Comparison of ENCODE assay signal across 2 cellular contexts in the genomic region with DNA sequence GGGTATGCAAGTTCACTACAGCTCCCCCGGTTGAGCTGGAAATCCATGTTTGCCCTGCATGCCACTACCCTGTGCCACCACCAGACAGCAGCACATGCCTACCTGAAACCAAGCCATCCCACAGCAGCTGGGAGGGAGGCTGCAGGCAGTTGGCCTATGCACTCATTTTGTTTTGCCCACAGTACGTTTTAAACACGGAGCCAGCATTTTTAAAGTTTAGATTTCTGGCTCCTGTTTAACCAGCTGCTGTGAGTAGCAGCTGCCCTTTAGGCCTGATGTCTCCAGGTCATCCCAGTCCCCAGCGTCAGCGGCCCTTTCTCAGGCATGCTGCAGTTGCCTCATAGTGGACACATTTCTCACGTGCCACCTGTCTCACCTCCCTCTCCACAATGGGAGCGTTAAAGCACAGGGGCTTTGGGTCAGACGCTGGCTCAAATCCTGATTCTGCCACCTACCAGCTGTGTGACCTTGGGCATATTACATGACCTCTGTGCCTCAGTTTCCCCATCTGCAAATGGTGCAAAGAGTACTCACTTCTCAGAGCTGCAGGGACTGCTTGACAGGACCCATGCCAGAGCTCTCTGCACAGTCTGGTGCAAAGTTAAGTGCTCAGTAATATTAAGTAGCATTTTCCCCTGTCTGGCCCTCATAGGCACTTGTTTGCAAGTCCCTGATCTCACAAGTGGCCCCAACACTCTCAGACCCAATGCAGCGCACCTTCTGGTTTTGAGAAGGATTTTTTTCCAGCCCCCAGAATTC.
A peak's percentile ranks its signal among the peaks of the same experiment; 100 is the strongest.
TF ChIP-seq lines count a peak whose summit lies in the region.

No MANE protein-coding gene starts in this region.

TF ChIP-seq in WTC11, 78 proteins besides CTCF, POLR2A, EP300 and RAD21 (continued from another document):
- TF ChIP-seq NR3C1 (CRISPR knock-in tag; conservative IDR thresholded peaks at IDR 0.05; ENCODE audit: low read depth) (no peak), ZNF416 (CRISPR knock-in tag; IDR thresholded peaks at IDR 0.05) (no peak)
- TF ChIP-seq, protein P1, sequence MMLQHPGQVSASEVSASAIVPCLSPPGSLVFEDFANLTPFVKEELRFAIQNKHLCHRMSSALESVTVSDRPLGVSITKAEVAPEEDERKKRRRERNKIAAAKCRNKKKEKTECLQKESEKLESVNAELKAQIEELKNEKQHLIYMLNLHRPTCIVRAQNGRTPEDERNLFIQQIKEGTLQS (CRISPR knock-in tag; conservative IDR thresholded peaks at IDR 0.05), result 0 out of 2 replicates have a peak, but pooled peaks have one; percentile 14
TF ChIP-seq in WTC11: peak in this region for 3.

TF ChIP-seq in HepG2, 621 proteins besides CTCF, POLR2A, EP300 and RAD21 (continued from another document and continues in another):
- TF ChIP-seq, protein P2, sequence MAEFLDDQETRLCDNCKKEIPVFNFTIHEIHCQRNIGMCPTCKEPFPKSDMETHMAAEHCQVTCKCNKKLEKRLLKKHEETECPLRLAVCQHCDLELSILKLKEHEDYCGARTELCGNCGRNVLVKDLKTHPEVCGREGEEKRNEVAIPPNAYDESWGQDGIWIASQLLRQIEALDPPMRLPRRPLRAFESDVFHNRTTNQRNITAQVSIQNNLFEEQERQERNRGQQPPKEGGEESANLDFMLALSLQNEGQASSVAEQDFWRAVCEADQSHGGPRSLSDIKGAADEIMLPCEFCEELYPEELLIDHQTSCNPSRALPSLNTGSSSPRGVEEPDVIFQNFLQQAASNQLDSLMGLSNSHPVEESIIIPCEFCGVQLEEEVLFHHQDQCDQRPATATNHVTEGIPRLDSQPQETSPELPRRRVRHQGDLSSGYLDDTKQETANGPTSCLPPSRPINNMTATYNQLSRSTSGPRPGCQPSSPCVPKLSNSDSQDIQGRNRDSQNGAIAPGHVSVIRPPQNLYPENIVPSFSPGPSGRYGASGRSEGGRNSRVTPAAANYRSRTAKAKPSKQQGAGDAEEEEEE (CRISPR knock-in tag; IDR thresholded peaks at IDR 0.05; ENCODE audit: borderline replicate concordance), result no peak
- no peak for TF ChIP-seq CHD4 (IDR thresholded peaks at IDR 0.05; ENCODE audit: borderline replicate concordance, low read length)
- peak; percentile 63 for TF ChIP-seq FOSL2 (CRISPR knock-in tag; IDR thresholded peaks at IDR 0.05)
- TF ChIP-seq, protein P3, sequence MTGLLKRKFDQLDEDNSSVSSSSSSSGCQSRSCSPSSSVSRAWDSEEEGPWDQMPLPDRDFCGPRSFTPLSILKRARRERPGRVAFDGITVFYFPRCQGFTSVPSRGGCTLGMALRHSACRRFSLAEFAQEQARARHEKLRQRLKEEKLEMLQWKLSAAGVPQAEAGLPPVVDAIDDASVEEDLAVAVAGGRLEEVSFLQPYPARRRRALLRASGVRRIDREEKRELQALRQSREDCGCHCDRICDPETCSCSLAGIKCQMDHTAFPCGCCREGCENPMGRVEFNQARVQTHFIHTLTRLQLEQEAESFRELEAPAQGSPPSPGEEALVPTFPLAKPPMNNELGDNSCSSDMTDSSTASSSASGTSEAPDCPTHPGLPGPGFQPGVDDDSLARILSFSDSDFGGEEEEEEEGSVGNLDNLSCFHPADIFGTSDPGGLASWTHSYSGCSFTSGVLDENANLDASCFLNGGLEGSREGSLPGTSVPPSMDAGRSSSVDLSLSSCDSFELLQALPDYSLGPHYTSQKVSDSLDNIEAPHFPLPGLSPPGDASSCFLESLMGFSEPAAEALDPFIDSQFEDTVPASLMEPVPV (CRISPR knock-in tag; IDR thresholded peaks at IDR 0.05), result no peak
- TF ChIP-seq, protein P4, sequence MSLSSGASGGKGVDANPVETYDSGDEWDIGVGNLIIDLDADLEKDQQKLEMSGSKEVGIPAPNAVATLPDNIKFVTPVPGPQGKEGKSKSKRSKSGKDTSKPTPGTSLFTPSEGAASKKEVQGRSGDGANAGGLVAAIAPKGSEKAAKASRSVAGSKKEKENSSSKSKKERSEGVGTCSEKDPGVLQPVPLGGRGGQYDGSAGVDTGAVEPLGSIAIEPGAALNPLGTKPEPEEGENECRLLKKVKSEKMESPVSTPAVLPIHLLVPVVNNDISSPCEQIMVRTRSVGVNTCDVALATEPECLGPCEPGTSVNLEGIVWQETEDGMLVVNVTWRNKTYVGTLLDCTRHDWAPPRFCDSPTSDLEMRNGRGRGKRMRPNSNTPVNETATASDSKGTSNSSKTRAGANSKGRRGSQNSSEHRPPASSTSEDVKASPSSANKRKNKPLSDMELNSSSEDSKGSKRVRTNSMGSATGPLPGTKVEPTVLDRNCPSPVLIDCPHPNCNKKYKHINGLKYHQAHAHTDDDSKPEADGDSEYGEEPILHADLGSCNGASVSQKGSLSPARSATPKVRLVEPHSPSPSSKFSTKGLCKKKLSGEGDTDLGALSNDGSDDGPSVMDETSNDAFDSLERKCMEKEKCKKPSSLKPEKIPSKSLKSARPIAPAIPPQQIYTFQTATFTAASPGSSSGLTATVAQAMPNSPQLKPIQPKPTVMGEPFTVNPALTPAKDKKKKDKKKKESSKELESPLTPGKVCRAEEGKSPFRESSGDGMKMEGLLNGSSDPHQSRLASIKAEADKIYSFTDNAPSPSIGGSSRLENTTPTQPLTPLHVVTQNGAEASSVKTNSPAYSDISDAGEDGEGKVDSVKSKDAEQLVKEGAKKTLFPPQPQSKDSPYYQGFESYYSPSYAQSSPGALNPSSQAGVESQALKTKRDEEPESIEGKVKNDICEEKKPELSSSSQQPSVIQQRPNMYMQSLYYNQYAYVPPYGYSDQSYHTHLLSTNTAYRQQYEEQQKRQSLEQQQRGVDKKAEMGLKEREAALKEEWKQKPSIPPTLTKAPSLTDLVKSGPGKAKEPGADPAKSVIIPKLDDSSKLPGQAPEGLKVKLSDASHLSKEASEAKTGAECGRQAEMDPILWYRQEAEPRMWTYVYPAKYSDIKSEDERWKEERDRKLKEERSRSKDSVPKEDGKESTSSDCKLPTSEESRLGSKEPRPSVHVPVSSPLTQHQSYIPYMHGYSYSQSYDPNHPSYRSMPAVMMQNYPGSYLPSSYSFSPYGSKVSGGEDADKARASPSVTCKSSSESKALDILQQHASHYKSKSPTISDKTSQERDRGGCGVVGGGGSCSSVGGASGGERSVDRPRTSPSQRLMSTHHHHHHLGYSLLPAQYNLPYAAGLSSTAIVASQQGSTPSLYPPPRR (CRISPR knock-in tag; IDR thresholded peaks at IDR 0.05; ENCODE audit: borderline replicate concordance), result peak; percentile 13; the same call in 1 of the 2 replicates
- TF ChIP-seq, protein P5, sequence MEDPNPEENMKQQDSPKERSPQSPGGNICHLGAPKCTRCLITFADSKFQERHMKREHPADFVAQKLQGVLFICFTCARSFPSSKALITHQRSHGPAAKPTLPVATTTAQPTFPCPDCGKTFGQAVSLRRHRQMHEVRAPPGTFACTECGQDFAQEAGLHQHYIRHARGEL (CRISPR knock-in tag; IDR thresholded peaks at IDR 0.05), result peak; percentile 13; the same call in 1 of the 2 replicates
- TF ChIP-seq TEAD2 (CRISPR knock-in tag; IDR thresholded peaks at IDR 0.05), result no peak
- peak; percentile 93 for TF ChIP-seq ZNF501 (CRISPR knock-in tag; IDR thresholded peaks at IDR 0.05)
- TF ChIP-seq, protein P6, sequence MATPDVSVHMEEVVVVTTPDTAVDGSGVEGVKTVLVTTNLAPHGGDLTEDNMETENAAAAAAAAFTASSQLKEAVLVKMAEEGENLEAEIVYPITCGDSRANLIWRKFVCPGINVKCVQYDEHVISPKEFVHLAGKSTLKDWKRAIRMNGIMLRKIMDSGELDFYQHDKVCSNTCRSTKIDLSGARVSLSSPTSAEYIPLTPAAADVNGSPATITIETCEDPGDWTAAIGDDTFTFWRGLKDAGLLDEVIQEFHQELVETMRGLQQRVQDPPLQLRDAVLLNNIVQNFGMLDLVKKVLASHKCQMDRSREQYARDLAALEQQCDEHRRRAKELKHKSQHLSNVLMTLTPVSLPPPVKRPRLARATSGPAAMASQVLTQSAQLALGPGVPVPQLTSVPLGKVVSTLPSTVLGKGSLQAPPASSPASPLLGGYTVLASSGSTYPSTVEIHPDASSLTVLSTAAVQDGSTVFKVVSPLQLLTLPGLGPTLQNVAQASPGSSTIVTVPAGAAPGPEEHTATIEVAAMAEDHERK (CRISPR knock-in tag; IDR thresholded peaks at IDR 0.05; ENCODE audit: low read depth), result no peak
- no peak for TF ChIP-seq SIX1 (CRISPR knock-in tag; IDR thresholded peaks at IDR 0.05; ENCODE audit: borderline replicate concordance)
- TF ChIP-seq, protein P7, sequence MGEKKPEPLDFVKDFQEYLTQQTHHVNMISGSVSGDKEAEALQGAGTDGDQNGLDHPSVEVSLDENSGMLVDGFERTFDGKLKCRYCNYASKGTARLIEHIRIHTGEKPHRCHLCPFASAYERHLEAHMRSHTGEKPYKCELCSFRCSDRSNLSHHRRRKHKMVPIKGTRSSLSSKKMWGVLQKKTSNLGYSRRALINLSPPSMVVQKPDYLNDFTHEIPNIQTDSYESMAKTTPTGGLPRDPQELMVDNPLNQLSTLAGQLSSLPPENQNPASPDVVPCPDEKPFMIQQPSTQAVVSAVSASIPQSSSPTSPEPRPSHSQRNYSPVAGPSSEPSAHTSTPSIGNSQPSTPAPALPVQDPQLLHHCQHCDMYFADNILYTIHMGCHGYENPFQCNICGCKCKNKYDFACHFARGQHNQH (CRISPR knock-in tag; IDR thresholded peaks at IDR 0.05), result no peak
- TF ChIP-seq MAFK (conservative IDR thresholded peaks at IDR 0.05 in 1 of 2, IDR thresholded peaks at IDR 0.05 in 1 of 2; ENCODE audit: low read length in 2 of 2), result peak in 1 of 2 experiments; percentile 33; a peak in 1 of 4 replicates
- TF ChIP-seq SRY (CRISPR knock-in tag; IDR thresholded peaks at IDR 0.05), result no peak; the same call in 1 of the 2 replicates
- TF ChIP-seq ZNF569 (CRISPR knock-in tag; IDR thresholded peaks at IDR 0.05; ENCODE audit: borderline replicate concordance), result no peak
- no peak for TF ChIP-seq ZNF225 (CRISPR knock-in tag; IDR thresholded peaks at IDR 0.05)
- TF ChIP-seq ELF1 (CRISPR knock-in tag; IDR thresholded peaks at IDR 0.05), result no peak
- no peak for TF ChIP-seq FIP1L1 (IDR thresholded peaks at IDR 0.05; ENCODE audit: borderline replicate concordance, insufficient read depth, low read depth, low read length)
- TF ChIP-seq, protein P8, sequence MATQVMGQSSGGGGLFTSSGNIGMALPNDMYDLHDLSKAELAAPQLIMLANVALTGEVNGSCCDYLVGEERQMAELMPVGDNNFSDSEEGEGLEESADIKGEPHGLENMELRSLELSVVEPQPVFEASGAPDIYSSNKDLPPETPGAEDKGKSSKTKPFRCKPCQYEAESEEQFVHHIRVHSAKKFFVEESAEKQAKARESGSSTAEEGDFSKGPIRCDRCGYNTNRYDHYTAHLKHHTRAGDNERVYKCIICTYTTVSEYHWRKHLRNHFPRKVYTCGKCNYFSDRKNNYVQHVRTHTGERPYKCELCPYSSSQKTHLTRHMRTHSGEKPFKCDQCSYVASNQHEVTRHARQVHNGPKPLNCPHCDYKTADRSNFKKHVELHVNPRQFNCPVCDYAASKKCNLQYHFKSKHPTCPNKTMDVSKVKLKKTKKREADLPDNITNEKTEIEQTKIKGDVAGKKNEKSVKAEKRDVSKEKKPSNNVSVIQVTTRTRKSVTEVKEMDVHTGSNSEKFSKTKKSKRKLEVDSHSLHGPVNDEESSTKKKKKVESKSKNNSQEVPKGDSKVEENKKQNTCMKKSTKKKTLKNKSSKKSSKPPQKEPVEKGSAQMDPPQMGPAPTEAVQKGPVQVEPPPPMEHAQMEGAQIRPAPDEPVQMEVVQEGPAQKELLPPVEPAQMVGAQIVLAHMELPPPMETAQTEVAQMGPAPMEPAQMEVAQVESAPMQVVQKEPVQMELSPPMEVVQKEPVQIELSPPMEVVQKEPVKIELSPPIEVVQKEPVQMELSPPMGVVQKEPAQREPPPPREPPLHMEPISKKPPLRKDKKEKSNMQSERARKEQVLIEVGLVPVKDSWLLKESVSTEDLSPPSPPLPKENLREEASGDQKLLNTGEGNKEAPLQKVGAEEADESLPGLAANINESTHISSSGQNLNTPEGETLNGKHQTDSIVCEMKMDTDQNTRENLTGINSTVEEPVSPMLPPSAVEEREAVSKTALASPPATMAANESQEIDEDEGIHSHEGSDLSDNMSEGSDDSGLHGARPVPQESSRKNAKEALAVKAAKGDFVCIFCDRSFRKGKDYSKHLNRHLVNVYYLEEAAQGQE (IDR thresholded peaks at IDR 0.05; ENCODE audit: borderline replicate concordance in 1 of 2, low read depth in 1 of 2, low read length in 2 of 2), result no peak
- TF ChIP-seq MED1 (CRISPR knock-in tag; IDR thresholded peaks at IDR 0.05), result peak; percentile 71
- TF ChIP-seq, protein P9, sequence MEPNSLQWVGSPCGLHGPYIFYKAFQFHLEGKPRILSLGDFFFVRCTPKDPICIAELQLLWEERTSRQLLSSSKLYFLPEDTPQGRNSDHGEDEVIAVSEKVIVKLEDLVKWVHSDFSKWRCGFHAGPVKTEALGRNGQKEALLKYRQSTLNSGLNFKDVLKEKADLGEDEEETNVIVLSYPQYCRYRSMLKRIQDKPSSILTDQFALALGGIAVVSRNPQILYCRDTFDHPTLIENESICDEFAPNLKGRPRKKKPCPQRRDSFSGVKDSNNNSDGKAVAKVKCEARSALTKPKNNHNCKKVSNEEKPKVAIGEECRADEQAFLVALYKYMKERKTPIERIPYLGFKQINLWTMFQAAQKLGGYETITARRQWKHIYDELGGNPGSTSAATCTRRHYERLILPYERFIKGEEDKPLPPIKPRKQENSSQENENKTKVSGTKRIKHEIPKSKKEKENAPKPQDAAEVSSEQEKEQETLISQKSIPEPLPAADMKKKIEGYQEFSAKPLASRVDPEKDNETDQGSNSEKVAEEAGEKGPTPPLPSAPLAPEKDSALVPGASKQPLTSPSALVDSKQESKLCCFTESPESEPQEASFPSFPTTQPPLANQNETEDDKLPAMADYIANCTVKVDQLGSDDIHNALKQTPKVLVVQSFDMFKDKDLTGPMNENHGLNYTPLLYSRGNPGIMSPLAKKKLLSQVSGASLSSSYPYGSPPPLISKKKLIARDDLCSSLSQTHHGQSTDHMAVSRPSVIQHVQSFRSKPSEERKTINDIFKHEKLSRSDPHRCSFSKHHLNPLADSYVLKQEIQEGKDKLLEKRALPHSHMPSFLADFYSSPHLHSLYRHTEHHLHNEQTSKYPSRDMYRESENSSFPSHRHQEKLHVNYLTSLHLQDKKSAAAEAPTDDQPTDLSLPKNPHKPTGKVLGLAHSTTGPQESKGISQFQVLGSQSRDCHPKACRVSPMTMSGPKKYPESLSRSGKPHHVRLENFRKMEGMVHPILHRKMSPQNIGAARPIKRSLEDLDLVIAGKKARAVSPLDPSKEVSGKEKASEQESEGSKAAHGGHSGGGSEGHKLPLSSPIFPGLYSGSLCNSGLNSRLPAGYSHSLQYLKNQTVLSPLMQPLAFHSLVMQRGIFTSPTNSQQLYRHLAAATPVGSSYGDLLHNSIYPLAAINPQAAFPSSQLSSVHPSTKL (CRISPR knock-in tag; IDR thresholded peaks at IDR 0.05), result peak; percentile 36
- no peak for TF ChIP-seq ZFYVE20 (CRISPR knock-in tag; IDR thresholded peaks at IDR 0.05; ENCODE audit: borderline replicate concordance, low read depth)
- TF ChIP-seq, protein P10, sequence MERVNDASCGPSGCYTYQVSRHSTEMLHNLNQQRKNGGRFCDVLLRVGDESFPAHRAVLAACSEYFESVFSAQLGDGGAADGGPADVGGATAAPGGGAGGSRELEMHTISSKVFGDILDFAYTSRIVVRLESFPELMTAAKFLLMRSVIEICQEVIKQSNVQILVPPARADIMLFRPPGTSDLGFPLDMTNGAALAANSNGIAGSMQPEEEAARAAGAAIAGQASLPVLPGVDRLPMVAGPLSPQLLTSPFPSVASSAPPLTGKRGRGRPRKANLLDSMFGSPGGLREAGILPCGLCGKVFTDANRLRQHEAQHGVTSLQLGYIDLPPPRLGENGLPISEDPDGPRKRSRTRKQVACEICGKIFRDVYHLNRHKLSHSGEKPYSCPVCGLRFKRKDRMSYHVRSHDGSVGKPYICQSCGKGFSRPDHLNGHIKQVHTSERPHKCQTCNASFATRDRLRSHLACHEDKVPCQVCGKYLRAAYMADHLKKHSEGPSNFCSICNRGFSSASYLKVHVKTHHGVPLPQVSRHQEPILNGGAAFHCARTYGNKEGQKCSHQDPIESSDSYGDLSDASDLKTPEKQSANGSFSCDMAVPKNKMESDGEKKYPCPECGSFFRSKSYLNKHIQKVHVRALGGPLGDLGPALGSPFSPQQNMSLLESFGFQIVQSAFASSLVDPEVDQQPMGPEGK (CRISPR knock-in tag; IDR thresholded peaks at IDR 0.05), result peak; percentile 46; the same call in 1 of the 2 replicates
- no peak for TF ChIP-seq ATF1 (CRISPR knock-in tag; IDR thresholded peaks at IDR 0.05)
